Comparison of ENCODE assay signal across 9 cellular contexts in the genomic region with DNA sequence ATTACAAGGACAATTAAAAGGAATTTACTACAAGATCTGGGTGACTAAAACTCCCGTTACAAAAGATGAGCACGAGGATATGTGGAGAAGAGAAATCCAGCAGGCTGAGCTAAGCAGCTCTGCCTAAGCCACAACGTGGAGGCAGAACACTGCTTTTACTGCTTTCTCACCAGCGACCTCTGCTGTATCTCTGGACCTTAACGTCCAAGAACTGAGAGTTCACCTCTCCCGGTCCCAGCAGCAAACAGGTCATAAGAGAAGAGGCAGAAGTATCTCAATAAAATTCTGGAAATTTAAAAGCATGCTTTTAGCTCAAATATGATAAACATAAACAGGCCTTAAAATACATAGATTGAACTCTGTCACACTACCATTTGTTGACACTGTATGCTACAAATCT.
DNase-seq lines count a peak whose midpoint lies in the region; ATAC-seq and TF ChIP-seq lines count a peak whose summit lies in the region.
"Had no signal": no experiment of that assay in that cellular context is flagged by ENCODE, and none has a peak within 500 bp of the region (broad histone marks: within the 10 kb centered on the region; RNA-seq: fewer than 3 reads in every experiment).

No MANE protein-coding gene starts in this region.

- no peaks in the 10 kb centered on the region for H3K9me2 ChIP-seq in OCI-LY1 (ENCODE audit: low read depth, low read length)

- H3K4me3 ChIP-seq in OCI-LY1 (ENCODE audit: low read depth, low read length, poor library complexity, severe bottlenecking) = no peak overlapping the region

- no peaks in the 10 kb centered on the region for H3K79me2 ChIP-seq in OCI-LY1 (ENCODE audit: insufficient read depth, low read length)

- no peaks in the 10 kb centered on the region for H3K36me3 ChIP-seq in OCI-LY1 (ENCODE audit: insufficient read depth, low read length)

- no peaks in the 10 kb centered on the region for H3K27me3 ChIP-seq in OCI-LY1 (ENCODE audit: insufficient read depth, low read length)

- no peak overlapping the region for H2AFZ ChIP-seq in OCI-LY1 (ENCODE audit: low read length)

- no peak overlapping the region for H3K27ac ChIP-seq in OCI-LY1 (ENCODE audit: low read depth, low read length, poor library complexity, severe bottlenecking)

- no peak overlapping the region for H3K27ac Mint-ChIP-seq in activated naive CD4-positive, alpha-beta T cell treated with anti-CD3 and anti-CD28 coated beads for 36 hours
- no peak overlapping the region for H3K27ac Mint-ChIP-seq in activated naive CD4-positive, alpha-beta T cell treated with anti-CD3 and anti-CD28 coated beads, Interleukin-2, amount 50 U/mL, for 72 hours
- H3K27ac Mint-ChIP-seq: activated T-cell treated with anti-CD3 and anti-CD28 coated beads, Interleukin-2, amount 50 U/mL, for 72 hours had no signal

- no peak for ATAC-seq in activated naive CD4-positive, alpha-beta T cell treated with anti-CD3 and anti-CD28 coated beads, Interleukin-2, amount 50 U/mL, for 72 hours
- peak; percentile 66 for ATAC-seq in omental fat pad (ENCODE audit: low FRiP score)
- ATAC-seq in HG03521 (IDR thresholded peaks at IDR 0.05; ENCODE audit: unreplicated experiment) = no peak
- no peak for ATAC-seq in HG02763 (IDR thresholded peaks at IDR 0.05; ENCODE audit: unreplicated experiment)
- ATAC-seq: activated T-cell treated with anti-CD3 and anti-CD28 coated beads, Interleukin-2, amount 50 U/mL, for 72 hours had no signal

- H3K4me1 Mint-ChIP-seq in activated naive CD4-positive, alpha-beta T cell treated with anti-CD3 and anti-CD28 coated beads for 36 hours (ENCODE audit: low read depth) = peaks cover 4% of the 10 kb centered on the region

- no peaks in the 10 kb centered on the region for H3K27me3 Mint-ChIP-seq in activated naive CD4-positive, alpha-beta T cell treated with anti-CD3 and anti-CD28 coated beads for 36 hours (ENCODE audit: low read depth)

- no peaks in the 10 kb centered on the region for H3K9me3 ChIP-seq in OCI-LY1 (ENCODE audit: low read length)

- peaks cover 39% of the 10 kb centered on the region for H3K36me3 Mint-ChIP-seq in activated naive CD4-positive, alpha-beta T cell treated with anti-CD3 and anti-CD28 coated beads for 36 hours (ENCODE audit: low read depth)
- H3K36me3 Mint-ChIP-seq in activated naive CD4-positive, alpha-beta T cell treated with anti-CD3 and anti-CD28 coated beads, Interleukin-2, amount 50 U/mL, for 72 hours = peaks cover 5 to 32% of the 10 kb centered on the region in 2 donors

- intact Hi-C loops in activated naive CD4-positive, alpha-beta T cell treated with anti-CD3 and anti-CD28 coated beads for 36 hours (cut with micrococcal nuclease) = loop anchor here (2.0 kb wide), 1 partner anchor 24 kb away; no protein-coding TSS in a partner anchor

- CTCF ChIA-PET in activated naive CD4-positive, alpha-beta T cell treated with anti-CD3 and anti-CD28 coated beads for 36 hours (lab: Charles Lee) = interaction anchor here (0.6 to 1.2 kb wide), 2 partner anchors 11 to 25 kb away, joined by 5 read pairs; no protein-coding TSS in a partner anchor

- H3F3A ChIP-seq in OCI-LY1 (ENCODE audit: insufficient read depth, low read length) = no peaks in the 10 kb centered on the region

- H4K20me1 ChIP-seq in OCI-LY1 (ENCODE audit: insufficient read depth, low read length) = no peaks in the 10 kb centered on the region

- TF ChIP-seq CTCF in OCI-LY1 (IDR thresholded peaks at IDR 0.05; ENCODE audit: low read length) (peak; percentile 16; the same call in 1 of the 2 replicates), omental fat pad (IDR thresholded peaks at IDR 0.05) (no peak)

- DNase-seq in activated naive CD4-positive, alpha-beta T cell treated with anti-CD3 and anti-CD28 coated beads for 36 hours = peak; percentile 39
- no peak for DNase-seq in activated naive CD4-positive, alpha-beta T cell treated with anti-CD3 and anti-CD28 coated beads, Interleukin-2, amount 50 U/mL, for 72 hours (ENCODE audit: low spot score in 2 of 2)
- DNase-seq in fibroblast of gingiva (ENCODE audit: low read depth) (peak; percentile 47), omental fat pad (ENCODE audit: low spot score) (no peak)
- no peak for DNase-seq in activated effector memory CD4-positive, alpha-beta T cell treated with anti-CD3 and anti-CD28 coated beads, Interleukin-2, amount 50 U/mL, for 16 hours

- no peaks in the 10 kb centered on the region for H3K9me3 Mint-ChIP-seq in activated naive CD4-positive, alpha-beta T cell treated with anti-CD3 and anti-CD28 coated beads for 36 hours
- H3K9me3 Mint-ChIP-seq in activated naive CD4-positive, alpha-beta T cell treated with anti-CD3 and anti-CD28 coated beads, Interleukin-2, amount 50 U/mL, for 72 hours = no peaks in the 10 kb centered on the region
- H3K9me3 Mint-ChIP-seq: activated T-cell treated with anti-CD3 and anti-CD28 coated beads, Interleukin-2, amount 50 U/mL, for 72 hours had no signal

- H3K4me1 ChIP-seq in OCI-LY1 (ENCODE audit: insufficient read depth, low read length, severe bottlenecking) = no peaks in the 10 kb centered on the region

- no peak overlapping the region for H3K9ac ChIP-seq in OCI-LY1 (ENCODE audit: low read length)

- H3K4me2 ChIP-seq in OCI-LY1 (ENCODE audit: low read length) = no peak overlapping the region

- no peak overlapping the region for H3K4me3 Mint-ChIP-seq in activated naive CD4-positive, alpha-beta T cell treated with anti-CD3 and anti-CD28 coated beads for 36 hours
- H3K4me3 Mint-ChIP-seq: activated T-cell treated with anti-CD3 and anti-CD28 coated beads, Interleukin-2, amount 50 U/mL, for 72 hours had no signal

Comparison
In these comparisons a context has a peak if more than half of its experiments do, and no peak if none do; other contexts are left out.
1. DNase-seq: peak in activated naive CD4-positive, alpha-beta T cell treated with anti-CD3 and anti-CD28 coated beads for 36 hours (single experiment) and fibroblast of gingiva (single experiment); none in activated naive CD4-positive, alpha-beta T cell treated with anti-CD3 and anti-CD28 coated beads, Interleukin-2, amount 50 U/mL, for 72 hours (0 of 2), omental fat pad (single experiment) and activated effector memory CD4-positive, alpha-beta T cell treated with anti-CD3 and anti-CD28 coated beads, Interleukin-2, amount 50 U/mL, for 16 hours (single experiment).